8 cellular contexts compared by ENCODE assay signal in the genomic region with DNA sequence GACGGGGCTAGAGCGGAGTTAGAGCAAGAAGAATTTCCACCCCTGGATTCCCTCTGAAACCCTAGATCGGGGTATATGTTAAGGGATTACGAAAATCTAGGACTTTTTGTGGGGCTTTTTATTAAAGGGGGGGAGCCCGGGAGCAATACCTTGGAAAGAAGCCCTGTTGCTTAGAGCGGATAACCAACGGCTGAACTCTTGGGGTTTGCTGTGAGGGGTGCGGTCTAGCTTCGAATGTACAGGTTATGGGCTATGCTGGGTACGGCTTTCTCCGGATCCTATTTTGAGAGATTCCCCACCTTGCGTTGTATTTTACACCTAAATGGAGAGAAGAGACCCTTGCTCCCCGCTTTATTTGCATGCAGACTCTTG. TPM values are rescaled to one million over a fixed set of nuclear protein-coding genes. Genes with fewer than 3 reads are reported as not detected.
DNase-seq lines count a peak whose midpoint lies in the region; ATAC-seq and TF ChIP-seq lines count a peak whose summit lies in the region.

No MANE protein-coding gene starts in this region.

- no peaks in the 10 kb centered on the region for H3K9me3 Mint-ChIP-seq in naive B cell

- H3K4me3 ChIP-seq in choroid plexus epithelial cell (ENCODE audit: low read depth, low read length) = peak overlapping the region; percentile 89

- no peaks in the 10 kb centered on the region for H3K36me3 Mint-ChIP-seq in naive B cell

- peak overlapping the region in 2 of 6 donors; percentile 56 to 94 for H3K27ac Mint-ChIP-seq in naive B cell

- DNase-seq in NCI-H2107 treated with DMSO at 0.1 percent for 48 hours (lab: John Stamatoyannopoulos, UW; ENCODE audit: unreplicated experiment) (peak; percentile 51), NCI-H2107 (lab: John Stamatoyannopoulos, UW) (no peak), NCI-H510A (lab: John Stamatoyannopoulos, UW) (peak; percentile 20), choroid plexus epithelial cell (ENCODE audit: low read depth) (no peak), naive B cell (peak; percentile 16), midbrain (lab: John Stamatoyannopoulos, UW) (no peak), LoVo (ENCODE audit: low spot score) (no peak), NCI-H226 (no peak)

- ATAC-seq in naive B cell (ENCODE audit: low read depth in 2 of 2) = no peak

- no peak for TF ChIP-seq CTCF in choroid plexus epithelial cell (conservative IDR thresholded peaks at IDR 0.05; ENCODE audit: low read depth, low read length)

- peak overlapping the region; percentile 82 to 94 (median 86) for H3K4me3 Mint-ChIP-seq in naive B cell

- H3K4me1 Mint-ChIP-seq in naive B cell = peaks cover 13 to 21% (median 21%) of the 10 kb centered on the region in 3 donors

- peaks cover 4 to 9% (median 7%) of the 10 kb centered on the region in 3 donors for H3K27me3 Mint-ChIP-seq in naive B cell

RNA-seq across cellular contexts. Expression of a gene that starts 0.6 kb away (rescaled TPM):
- not detected for polyA plus RNA-seq in naive B cell (ENCODE audit: low read depth in 6 of 6)

RNA-seq across cellular contexts. Expression of a gene that starts 23.7 kb away (rescaled TPM):
- polyA plus RNA-seq in naive B cell (ENCODE audit: low read depth in 6 of 6) = 10 to 100 TPM; 25.2 to 46.2 (median 31.8) TPM

RNA-seq across cellular contexts. Expression of a gene that starts 48.7 kb away (rescaled TPM):
- 1 to 10 TPM; 1.7 to 3.6 (median 2.8) TPM for polyA plus RNA-seq in naive B cell (ENCODE audit: low read depth in 6 of 6)

Comparison
In these comparisons a context has a peak if more than half of its experiments do, and no peak if none do; other contexts are left out.
1. DNase-seq: peak in NCI-H2107 treated with DMSO at 0.1 percent for 48 hours (single experiment), NCI-H510A (single experiment) and naive B cell (single experiment); none in NCI-H2107 (single experiment), choroid plexus epithelial cell (single experiment), midbrain (single experiment), LoVo (single experiment) and NCI-H226 (single experiment).